Comparison of ENCODE assay signal across 22 cellular contexts in the genomic region with DNA sequence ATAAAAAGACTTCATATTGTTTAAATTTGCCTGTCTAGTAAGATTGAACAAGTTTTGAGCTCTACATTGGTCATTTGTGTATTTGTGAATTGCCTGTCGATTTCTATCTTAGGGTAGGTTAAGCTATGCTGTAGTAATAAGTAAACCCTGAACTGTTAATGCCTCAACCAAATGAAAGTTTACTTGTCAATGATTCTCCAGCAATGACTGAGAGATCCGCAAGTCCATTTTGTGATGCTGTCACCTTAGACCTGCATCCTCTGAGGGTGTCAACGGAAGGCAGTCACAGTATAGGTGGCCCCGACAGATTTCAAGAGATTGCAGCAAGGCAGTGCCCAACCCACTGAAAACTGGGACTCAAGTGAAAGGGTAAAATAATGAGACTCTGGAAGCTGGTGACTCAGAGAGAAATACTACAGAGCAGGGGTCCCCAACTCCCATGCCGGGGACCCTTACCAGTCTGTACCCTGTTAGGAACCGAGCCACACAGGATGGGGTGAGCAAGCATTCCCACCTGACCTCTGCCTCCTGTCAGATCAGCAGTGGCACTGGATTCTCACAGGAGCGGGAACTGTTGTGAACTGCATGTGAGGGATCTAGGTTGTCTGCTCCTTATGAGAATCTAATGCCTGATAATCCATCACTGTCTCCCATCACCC. TPM values are rescaled to one million over a fixed set of nuclear protein-coding genes. Genes with fewer than 3 reads are reported as not detected.
DNase-seq lines count a peak whose midpoint lies in the region; ATAC-seq, FAIRE-seq and TF ChIP-seq lines count a peak whose summit lies in the region.
"Had no signal": no experiment of that assay in that cellular context is flagged by ENCODE, and none has a peak within 500 bp of the region (broad histone marks: within the 10 kb centered on the region; RNA-seq: fewer than 3 reads in every experiment).

No MANE protein-coding gene starts in this region.

- POLR2A ChIA-PET in WTC11 (lab: Charles Lee): no interaction called here

- H3K27ac ChIP-seq in neuronal stem cell (replicated peaks; ENCODE audit: low read length): no peak overlapping the region
- H3K27ac ChIP-seq: RWPE1 had no signal

- H3K27me3 ChIP-seq in neuronal stem cell (ENCODE audit: control insufficient read depth in 3 of 3, insufficient read depth in 3 of 3, low read depth in 1 of 3, low read length in 3 of 3): peaks cover 0 to 2% (median 0%) of the 10 kb centered on the region in 3 experiments

- no peak overlapping the region for H3K4me3 Mint-ChIP-seq in WTC11
- H3K4me3 Mint-ChIP-seq in stimulated activated effector memory CD8-positive, alpha-beta T cell treated with anti-CD3 and anti-CD28 coated beads, Interleukin-12 subunit alpha, Interleukin-12 subunit beta, amount 100 ng/mL, for 72 hours: no peak overlapping the region
- H3K4me3 Mint-ChIP-seq: CD4-positive, CD25-positive, alpha-beta regulatory T cell; GM23338; IgD-negative memory B cell had no signal

- no peaks in the 10 kb centered on the region for H3K4me1 ChIP-seq in neuronal stem cell (ENCODE audit: control insufficient read depth in 2 of 2, insufficient read depth in 1 of 2, low read depth in 1 of 2, low read length in 2 of 2)

- CTCF ChIA-PET in WTC11 (lab: Charles Lee): interaction anchor here (2.0 kb wide), 1 partner anchor 8 kb away, joined by 10 read pairs; no protein-coding TSS in a partner anchor

- H2BK15ac ChIP-seq in neuronal stem cell (ENCODE audit: low read length): no peak overlapping the region

- no peak overlapping the region for H4K91ac ChIP-seq in neuronal stem cell (ENCODE audit: low read depth, low read length, poor library complexity)

- ATAC-seq in GM19467 (IDR thresholded peaks at IDR 0.05; ENCODE audit: unreplicated experiment): peak; percentile 64
- ATAC-seq in WTC11: no peak
- no peak for ATAC-seq in stimulated activated effector memory CD8-positive, alpha-beta T cell treated with anti-CD3 and anti-CD28 coated beads, Interleukin-12 subunit alpha, Interleukin-12 subunit beta, amount 100 ng/mL, for 72 hours
- ATAC-seq in HG02973 (IDR thresholded peaks at IDR 0.05; ENCODE audit: unreplicated experiment): no peak
- ATAC-seq: GM23338 had no signal

- no peak overlapping the region for H3K4me3 ChIP-seq in neuronal stem cell (ENCODE audit: low read length in 2 of 2)
- H3K4me3 ChIP-seq: GM23338 had no signal

- no peak for DNase-seq in GM18507 (ENCODE audit: extremely low spot score, insufficient read length, low read depth)
- DNase-seq in WTC11 (ENCODE audit: low spot score): no peak
- no peak for DNase-seq in neuronal stem cell (ENCODE audit: low spot score)
- DNase-seq in stimulated activated effector memory CD8-positive, alpha-beta T cell treated with anti-CD3 and anti-CD28 coated beads, Interleukin-12 subunit alpha, Interleukin-12 subunit beta, amount 100 ng/mL, for 72 hours (ENCODE audit: low spot score in 2 of 2): no peak
- no peak for DNase-seq in NCI-H446 treated with DMSO at 0.1 percent for 48 hours (lab: John Stamatoyannopoulos, UW)
- DNase-seq in NCI-H748 treated with DMSO at 0.1 percent for 48 hours (lab: John Stamatoyannopoulos, UW): no peak
- DNase-seq: CD4-positive, CD25-positive, alpha-beta regulatory T cell; DMS79; HCEC 1CT; Karpas-422; MV-4-11; NCI-H1105 treated with DMSO at 0.1 percent for 48 hours; NCI-H187; NCI-H69; NK-92 treated with Interleukin-12 subunit alpha and Interleukin-12 subunit beta, amount 100 ng/mL, for 24 hours; SHP77 treated with DMSO at 0.1 percent for 48 hours; SK-N-SH had no signal

- no peak overlapping the region for H2AK5ac ChIP-seq in neuronal stem cell (ENCODE audit: low read depth, low read length)

- peak overlapping the region; percentile 31 for H2AFZ ChIP-seq in neuronal stem cell (ENCODE audit: low read length)

- no peak overlapping the region for H2BK120ac ChIP-seq in neuronal stem cell (ENCODE audit: low read depth, low read length)

- no peak overlapping the region for H2BK12ac ChIP-seq in neuronal stem cell (ENCODE audit: low read length)

- no peaks in the 10 kb centered on the region for H3K27me3 Mint-ChIP-seq in WTC11 (ENCODE audit: low read depth)
- H3K27me3 Mint-ChIP-seq: CD4-positive, CD25-positive, alpha-beta regulatory T cell had no signal

- no peak for TF ChIP-seq CTCF in WTC11 (IDR thresholded peaks at IDR 0.05)

- no peak overlapping the region for H4K8ac ChIP-seq in neuronal stem cell (ENCODE audit: low read depth, low read length)

- H3K36me3 ChIP-seq in neuronal stem cell (replicated peaks in 1 of 2; ENCODE audit: control insufficient read depth in 2 of 2, insufficient read depth in 2 of 2, low read length in 2 of 2): no peaks in the 10 kb centered on the region

- peak; percentile 72 for FAIRE-seq in GM18507 (lab: Jason Lieb, UNC)

- no peaks in the 10 kb centered on the region for H3K79me1 ChIP-seq in neuronal stem cell (ENCODE audit: low read depth, low read length)

- no peak overlapping the region for H3K9ac ChIP-seq in neuronal stem cell (ENCODE audit: low read depth, low read length, poor library complexity)
- H3K9ac ChIP-seq: SK-N-SH had no signal

- H3K4ac ChIP-seq in neuronal stem cell (ENCODE audit: low read length): no peak overlapping the region

- H3K4me1 Mint-ChIP-seq in WTC11: peaks cover 8% of the 10 kb centered on the region
- H3K4me1 Mint-ChIP-seq in stimulated activated effector memory CD8-positive, alpha-beta T cell treated with anti-CD3 and anti-CD28 coated beads, Interleukin-12 subunit alpha, Interleukin-12 subunit beta, amount 100 ng/mL, for 72 hours: no peaks in the 10 kb centered on the region
- H3K4me1 Mint-ChIP-seq: CD4-positive, CD25-positive, alpha-beta regulatory T cell; IgD-negative memory B cell had no signal

- H3K14ac ChIP-seq in neuronal stem cell (ENCODE audit: low read length): no peak overlapping the region

- peak overlapping the region; percentile 25; the same call in 1 of the 2 replicates for H3K27ac Mint-ChIP-seq in WTC11
- no peak overlapping the region for H3K27ac Mint-ChIP-seq in stimulated activated effector memory CD8-positive, alpha-beta T cell treated with anti-CD3 and anti-CD28 coated beads, Interleukin-12 subunit alpha, Interleukin-12 subunit beta, amount 100 ng/mL, for 72 hours
- H3K27ac Mint-ChIP-seq: CD4-positive, CD25-positive, alpha-beta regulatory T cell; GM23338; IgD-negative memory B cell had no signal

- H3K36me3 Mint-ChIP-seq in WTC11: no peaks in the 10 kb centered on the region
- H3K36me3 Mint-ChIP-seq in stimulated activated effector memory CD8-positive, alpha-beta T cell treated with anti-CD3 and anti-CD28 coated beads, Interleukin-12 subunit alpha, Interleukin-12 subunit beta, amount 100 ng/mL, for 72 hours: no peaks in the 10 kb centered on the region
- H3K36me3 Mint-ChIP-seq: IgD-negative memory B cell had no signal

- WGBS in neuronal stem cell (ENCODE audit: extremely low coverage in 2 of 2, insufficient read length in 2 of 2, insufficient replicate concordance in 1 of 2), 2 donors: no CpG with 5 or more reads among the region's 7 CpGs

- H3K9me3 ChIP-seq in neuronal stem cell (replicated peaks in 1 of 2; ENCODE audit: control insufficient read depth in 2 of 2, insufficient read depth in 1 of 2, low read depth in 1 of 2, low read length in 2 of 2): no peaks in the 10 kb centered on the region
- H3K9me3 ChIP-seq: SK-N-SH had no signal

- H3K4me2 ChIP-seq in neuronal stem cell (ENCODE audit: insufficient read depth, low read length, poor library complexity, severe bottlenecking): no peak overlapping the region
- H3K4me2 ChIP-seq: GM23338, SK-N-SH had no signal

- H3K18ac ChIP-seq in neuronal stem cell (ENCODE audit: low read length): no peak overlapping the region

- no peaks in the 10 kb centered on the region for H3K9me3 Mint-ChIP-seq in WTC11
- no peaks in the 10 kb centered on the region for H3K9me3 Mint-ChIP-seq in stimulated activated effector memory CD8-positive, alpha-beta T cell treated with anti-CD3 and anti-CD28 coated beads, Interleukin-12 subunit alpha, Interleukin-12 subunit beta, amount 100 ng/mL, for 72 hours
- H3K9me3 Mint-ChIP-seq: CD4-positive, CD25-positive, alpha-beta regulatory T cell; GM23338; IgD-negative memory B cell had no signal

- no peak overlapping the region for H2BK5ac ChIP-seq in neuronal stem cell (ENCODE audit: low read length)

- no peak overlapping the region for H3K23ac ChIP-seq in neuronal stem cell (ENCODE audit: low read depth, low read length, poor library complexity)

TF ChIP-seq in WTC11, 78 proteins besides CTCF, POLR2A, EP300 and RAD21:
- TF ChIP-seq, protein P1, sequence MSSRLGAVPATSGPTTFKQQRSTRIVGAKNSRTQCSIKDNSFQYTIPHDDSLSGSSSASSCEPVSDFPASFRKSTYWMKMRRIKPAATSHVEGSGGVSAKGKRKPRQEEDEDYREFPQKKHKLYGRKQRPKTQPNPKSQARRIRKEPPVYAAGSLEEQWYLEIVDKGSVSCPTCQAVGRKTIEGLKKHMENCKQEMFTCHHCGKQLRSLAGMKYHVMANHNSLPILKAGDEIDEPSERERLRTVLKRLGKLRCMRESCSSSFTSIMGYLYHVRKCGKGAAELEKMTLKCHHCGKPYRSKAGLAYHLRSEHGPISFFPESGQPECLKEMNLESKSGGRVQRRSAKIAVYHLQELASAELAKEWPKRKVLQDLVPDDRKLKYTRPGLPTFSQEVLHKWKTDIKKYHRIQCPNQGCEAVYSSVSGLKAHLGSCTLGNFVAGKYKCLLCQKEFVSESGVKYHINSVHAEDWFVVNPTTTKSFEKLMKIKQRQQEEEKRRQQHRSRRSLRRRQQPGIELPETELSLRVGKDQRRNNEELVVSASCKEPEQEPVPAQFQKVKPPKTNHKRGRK (CRISPR knock-in tag; IDR thresholded peaks at IDR 0.05; ENCODE audit: borderline replicate concordance): no peak
- TF ChIP-seq FOXP1 (CRISPR knock-in tag; IDR thresholded peaks at IDR 0.05; ENCODE audit: borderline replicate concordance) (no peak), GABPB1 (CRISPR knock-in tag; IDR thresholded peaks at IDR 0.05) (0 out of 2 replicates have a peak, but pooled peaks have one; percentile 36), HMGA2 (CRISPR knock-in tag; IDR thresholded peaks at IDR 0.05) (no peak), ELF4 (CRISPR knock-in tag; IDR thresholded peaks at IDR 0.05; ENCODE audit: low read depth) (no peak), TEAD4 (CRISPR knock-in tag; IDR thresholded peaks at IDR 0.05) (no peak)

RNA-seq across cellular contexts. Expression of a gene that starts 10.8 kb away (rescaled TPM):
- total RNA-seq in WTC11 (2021): 22.5 to 35.1 TPM (median 32.0 TPM) in 3 replicates
- polyA plus RNA-seq in neuronal stem cell (2013, experiment 1 of 2): 27.5 TPM
- polyA plus RNA-seq in neuronal stem cell (2013, experiment 2 of 2): 27.6 TPM

RNA-seq across cellular contexts. Expression of a gene that starts 37.4 kb away (rescaled TPM):
- 501 to 509 TPM (median 501 TPM) in 3 replicates for total RNA-seq in WTC11 (2021)
- polyA plus RNA-seq in neuronal stem cell (2013, experiment 1 of 2): 56.0 TPM
- 55.4 TPM for polyA plus RNA-seq in neuronal stem cell (2013, experiment 2 of 2)
